In the genomic region with DNA sequence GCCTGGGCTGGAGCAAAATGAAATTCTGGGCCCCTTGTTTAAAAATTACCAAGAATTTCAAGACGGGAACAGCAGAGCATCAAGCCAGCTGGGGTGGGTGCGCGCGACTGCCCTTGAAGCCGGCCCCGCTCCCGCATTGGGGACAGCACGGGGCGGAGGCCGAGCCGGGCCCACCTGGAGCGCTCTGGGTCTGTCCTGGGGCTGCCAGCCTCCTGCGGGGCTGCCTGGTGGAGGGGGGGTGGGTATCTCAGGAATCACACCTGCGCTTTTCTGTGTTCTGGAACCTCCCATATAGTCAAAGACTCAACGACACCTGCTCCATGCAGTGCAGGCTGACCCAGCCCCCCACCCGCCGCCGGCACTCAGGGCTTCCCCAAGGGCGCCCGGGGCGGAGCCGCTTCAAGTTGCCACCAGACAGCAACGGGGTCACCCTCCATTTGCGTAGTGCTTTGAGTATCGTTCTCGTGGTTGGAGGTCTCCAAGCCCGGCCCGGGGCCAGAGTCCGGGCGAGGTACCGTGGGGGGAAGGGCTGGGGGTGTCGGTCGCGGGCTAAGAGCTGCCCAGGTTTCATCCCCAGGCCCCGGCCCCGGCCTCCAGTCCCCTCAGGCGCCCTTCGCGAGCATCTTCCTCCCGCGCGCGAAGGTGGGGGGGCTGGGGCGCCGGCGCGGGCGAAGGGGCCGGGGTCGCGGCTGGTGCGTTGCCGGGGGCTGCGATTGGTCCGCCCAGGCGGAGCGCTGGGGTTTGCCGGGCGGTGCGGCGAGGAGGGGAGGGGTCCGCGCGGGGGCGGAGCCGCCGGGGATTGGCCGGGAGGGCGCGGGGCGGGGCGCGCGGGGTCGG, we compare ENCODE assay signal across 8 cellular contexts.
DNase-seq lines count a peak whose midpoint lies in the region; ATAC-seq and TF ChIP-seq lines count a peak whose summit lies in the region.

No MANE protein-coding gene starts in this region.

- no peaks in the 10 kb centered on the region for H4K20me1 ChIP-seq in OCI-LY1 (ENCODE audit: insufficient read depth, low read length)

- TF ChIP-seq CTCF in OCI-LY1 (IDR thresholded peaks at IDR 0.05; ENCODE audit: low read length), result no peak

- no peaks in the 10 kb centered on the region for H3K9me3 ChIP-seq in OCI-LY1 (ENCODE audit: low read length)
- no peaks in the 10 kb centered on the region for H3K9me3 ChIP-seq in endocrine pancreas (ENCODE audit: control insufficient read depth, low read length)

- peaks cover 4% of the 10 kb centered on the region; the same call in 1 of the 2 replicates for H3K27me3 ChIP-seq in OCI-LY1 (ENCODE audit: insufficient read depth, low read length)
- H3K27me3 ChIP-seq in endocrine pancreas (ENCODE audit: control insufficient read depth, insufficient read depth, low read length), result no peaks in the 10 kb centered on the region
- H3K27me3 ChIP-seq in rectal smooth muscle tissue (ENCODE audit: control insufficient read depth, insufficient read depth, low read length), result peaks cover 4% of the 10 kb centered on the region

- ATAC-seq in activated CD4-positive, CD25-positive, alpha-beta regulatory T cell treated with anti-CD3 and anti-CD28 coated beads, Interleukin-2, amount 50 U/mL, for 24 hours, result peak; percentile 23 to 30
- ATAC-seq in GM18870 (IDR thresholded peaks at IDR 0.05; ENCODE audit: unreplicated experiment), result no peak
- no peak for ATAC-seq in HG03095 (IDR thresholded peaks at IDR 0.05; ENCODE audit: unreplicated experiment)

- no peaks in the 10 kb centered on the region for H3F3A ChIP-seq in OCI-LY1 (ENCODE audit: insufficient read depth, low read length)

- H3K27ac ChIP-seq in OCI-LY1 (ENCODE audit: low read depth, low read length, poor library complexity, severe bottlenecking) (no peak overlapping the region), rectal smooth muscle tissue (ENCODE audit: low read depth, low read length) (no peak overlapping the region)

- peak overlapping the region; percentile 66 for H3K4me3 ChIP-seq in OCI-LY1 (ENCODE audit: low read depth, low read length, poor library complexity, severe bottlenecking)
- no peak overlapping the region for H3K4me3 ChIP-seq in endocrine pancreas (ENCODE audit: control insufficient read depth, insufficient read depth, low read length)
- peak overlapping the region; percentile 46 for H3K4me3 ChIP-seq in rectal smooth muscle tissue (ENCODE audit: low read length)

- no peak overlapping the region for H2AFZ ChIP-seq in OCI-LY1 (ENCODE audit: low read length)

- H3K79me2 ChIP-seq in OCI-LY1 (ENCODE audit: insufficient read depth, low read length), result no peaks in the 10 kb centered on the region

- H3K4me1 ChIP-seq in OCI-LY1 (ENCODE audit: insufficient read depth, low read length, severe bottlenecking) (peaks cover 19% of the 10 kb centered on the region), endocrine pancreas (ENCODE audit: control insufficient read depth, insufficient read depth, low read length) (no peaks in the 10 kb centered on the region), rectal smooth muscle tissue (ENCODE audit: control insufficient read depth, insufficient read depth, low read length) (peaks cover 7% of the 10 kb centered on the region)

- H3K4me2 ChIP-seq in OCI-LY1 (ENCODE audit: low read length), result peak overlapping the region; percentile 66

- H3K36me3 ChIP-seq in OCI-LY1 (ENCODE audit: insufficient read depth, low read length) (no peaks in the 10 kb centered on the region), endocrine pancreas (ENCODE audit: control insufficient read depth, insufficient read depth, low read length) (no peaks in the 10 kb centered on the region), rectal smooth muscle tissue (ENCODE audit: control insufficient read depth, insufficient read depth, low read length) (no peaks in the 10 kb centered on the region)

- H3K9ac ChIP-seq in OCI-LY1 (ENCODE audit: low read length) (peak overlapping the region; percentile 49; the same call in 1 of the 2 replicates), endocrine pancreas (ENCODE audit: control insufficient read depth, insufficient read depth, low read length) (peak overlapping the region; percentile 1), rectal smooth muscle tissue (ENCODE audit: low read length) (no peak overlapping the region)

- H3K9me2 ChIP-seq in OCI-LY1 (ENCODE audit: low read depth, low read length), result no peaks in the 10 kb centered on the region

- no peak for DNase-seq in activated CD4-positive, CD25-positive, alpha-beta regulatory T cell (lab: John Stamatoyannopoulos, UW)
- DNase-seq in DMS114 treated with DMSO at 0.1 percent for 48 hours (lab: John Stamatoyannopoulos, UW; ENCODE audit: unreplicated experiment), result no peak

Comparison
In these comparisons a context has a peak if more than half of its experiments do, and no peak if none do; other contexts are left out.
1. ATAC-seq: peak in activated CD4-positive, CD25-positive, alpha-beta regulatory T cell treated with anti-CD3 and anti-CD28 coated beads, Interleukin-2, amount 50 U/mL, for 24 hours (2 of 2); none in GM18870 (single experiment) and HG03095 (single experiment).